ENCODE assay signal across 9 cellular contexts in genomic region chr6:157461000-157461915, GRCh38.
DNase-seq lines count a peak whose midpoint lies in the region; ATAC-seq and TF ChIP-seq lines count a peak whose summit lies in the region.
"Had no signal": no experiment of that assay in that cellular context is flagged by ENCODE, and none has a peak within 500 bp of the region (broad histone marks: within the 10 kb centered on the region; RNA-seq: fewer than 3 reads in every experiment).

No MANE protein-coding gene starts in this region.

- H3K27ac ChIP-seq in left ventricle myocardium inferior (replicated peaks), result peak overlapping the region; percentile 73
- no peak overlapping the region for H3K27ac ChIP-seq in endodermal cell (ENCODE audit: low read depth, low read length)
- no peak overlapping the region for H3K27ac ChIP-seq in ovary
- no peak overlapping the region for H3K27ac ChIP-seq in foreskin keratinocyte
- H3K27ac ChIP-seq: vagina had no signal

- H3K9me3 Mint-ChIP-seq in endodermal cell, result no peaks in the 10 kb centered on the region

- no peak for TF ChIP-seq POLR2A in ovary (IDR thresholded peaks at IDR 0.05)

- H3K4me1 ChIP-seq in left ventricle myocardium inferior (peaks cover 48% of the 10 kb centered on the region), endodermal cell (ENCODE audit: control insufficient read depth, insufficient read depth, low read length) (no peaks in the 10 kb centered on the region), ovary (ENCODE audit: insufficient read depth) (no peaks in the 10 kb centered on the region), foreskin keratinocyte (peaks cover 4% of the 10 kb centered on the region)
- H3K4me1 ChIP-seq: vagina had no signal

- H3K27me3 ChIP-seq in left ventricle myocardium inferior (ENCODE audit: low read depth), result no peaks in the 10 kb centered on the region
- no peaks in the 10 kb centered on the region for H3K27me3 ChIP-seq in endodermal cell (ENCODE audit: control insufficient read depth, insufficient read depth, low read length, poor library complexity, severe bottlenecking)
- H3K27me3 ChIP-seq in ovary, result no peaks in the 10 kb centered on the region
- H3K27me3 ChIP-seq in foreskin keratinocyte, result no peaks in the 10 kb centered on the region
- H3K27me3 ChIP-seq: vagina had no signal

- TF ChIP-seq CTCF in left ventricle myocardium inferior (IDR thresholded peaks at IDR 0.05; ENCODE audit: borderline replicate concordance) (no peak), endodermal cell (conservative IDR thresholded peaks at IDR 0.05) (peak; percentile 74), ovary (IDR thresholded peaks at IDR 0.05) (no peak), foreskin keratinocyte (conservative IDR thresholded peaks at IDR 0.05) (no peak)

- DNase-seq in left ventricle myocardium inferior (no peak), left cardiac atrium (no peak), NCI-H526 treated with DMSO at 0.1 percent for 48 hours (lab: John Stamatoyannopoulos, UW) (peak; percentile 18), endodermal cell (peak; percentile 82), ovary (no peak), foreskin keratinocyte (no peak)
- peak; percentile 54 to 62 for DNase-seq in stimulated activated CD4-positive, alpha-beta T cell treated with anti-CD3 and anti-CD28 coated beads, Interleukin-2, amount 100 ng/mL, for 24 hours

- H3K4me3 Mint-ChIP-seq in endodermal cell, result no peak overlapping the region

- peaks cover 13% of the 10 kb centered on the region for H3K4me1 Mint-ChIP-seq in endodermal cell

- no peak overlapping the region for H3K27ac Mint-ChIP-seq in endodermal cell

- H3K9me3 ChIP-seq in left ventricle myocardium inferior (replicated peaks) (no peaks in the 10 kb centered on the region), endodermal cell (ENCODE audit: control insufficient read depth, low read length) (no peaks in the 10 kb centered on the region), ovary (no peaks in the 10 kb centered on the region)
- H3K9me3 ChIP-seq: vagina had no signal

- no peaks in the 10 kb centered on the region for H3K27me3 Mint-ChIP-seq in endodermal cell (ENCODE audit: insufficient read depth)

- H3K36me3 ChIP-seq in left ventricle myocardium inferior, result no peaks in the 10 kb centered on the region
- H3K36me3 ChIP-seq in endodermal cell (ENCODE audit: control insufficient read depth, insufficient read depth, low read length), result no peaks in the 10 kb centered on the region
- no peaks in the 10 kb centered on the region for H3K36me3 ChIP-seq in ovary
- H3K36me3 ChIP-seq: vagina had no signal

- ATAC-seq in left cardiac atrium, result no peak
- ATAC-seq in HG02588 (IDR thresholded peaks at IDR 0.05; ENCODE audit: unreplicated experiment), result peak; percentile 57
- no peak for ATAC-seq in foreskin keratinocyte

- intact Hi-C loops in left ventricle myocardium inferior (cut with micrococcal nuclease), result no loop called here
- intact Hi-C loops in left cardiac atrium (cut with DNase I), result no loop called here
- intact Hi-C loops in ovary (cut with DNase I), result no loop called here

- WGBS in endodermal cell (ENCODE audit: insufficient coverage in 1 of 2, insufficient read length in 1 of 2), 2 experiments, result 86 to 91% methylated on average over 16 to 17 of the region's 17 CpGs
- 64 to 69% (median 66%) methylated on average over 17 of the region's 17 CpGs for WGBS in ovary, 3 donors

- H3K36me3 Mint-ChIP-seq in endodermal cell (ENCODE audit: low read depth), result no peaks in the 10 kb centered on the region

- no peak for TF ChIP-seq EP300 in ovary (IDR thresholded peaks at IDR 0.05)

- no peak overlapping the region for H3K9ac ChIP-seq in endodermal cell (ENCODE audit: extremely low read depth, low read length, poor library complexity, severe bottlenecking)

- H3K4me3 ChIP-seq in left ventricle myocardium inferior (no peak overlapping the region), endodermal cell (ENCODE audit: low read length) (no peak overlapping the region), ovary (no peak overlapping the region)
- H3K4me3 ChIP-seq: vagina had no signal

Comparison
In these comparisons a context has a peak if more than half of its experiments do, and no peak if none do; other contexts are left out.
1. DNase-seq: peak in NCI-H526 treated with DMSO at 0.1 percent for 48 hours (single experiment), endodermal cell (single experiment) and stimulated activated CD4-positive, alpha-beta T cell treated with anti-CD3 and anti-CD28 coated beads, Interleukin-2, amount 100 ng/mL, for 24 hours (2 of 2); none in left ventricle myocardium inferior (single experiment), left cardiac atrium (single experiment), ovary (0 of 5) and foreskin keratinocyte (0 of 2).